ENCODE assay signal across 8 cellular contexts in genomic region chr2:232697807-232698110, GRCh38. TPM values are rescaled to one million over a fixed set of nuclear protein-coding genes. Genes with fewer than 3 reads are reported as not detected.
DNase-seq lines count a peak whose midpoint lies in the region; ATAC-seq and TF ChIP-seq lines count a peak whose summit lies in the region.

No MANE protein-coding gene starts in this region.

- H3K4me3 ChIP-seq in GM06990 (replicated peaks; ENCODE audit: low read depth, low read length), result peak overlapping the region; percentile 84
- peak overlapping the region; percentile 83 for H3K4me3 ChIP-seq in hepatocyte
- H3K4me3 ChIP-seq in spleen, result peak overlapping the region; percentile 75 to 98 (median 90)

- peak overlapping the region; percentile 96 to 99 for H3K4me3 Mint-ChIP-seq in activated T-cell treated with anti-CD3 and anti-CD28 coated beads, Interleukin-2, amount 50 U/mL, for 72 hours

- TF ChIP-seq CTCF in GM06990 (IDR thresholded peaks at IDR 0.05; ENCODE audit: insufficient read depth, low read length, poor library complexity, severe bottlenecking) (no peak), hepatocyte (IDR thresholded peaks at IDR 0.05; ENCODE audit: poor library complexity) (no peak), spleen (IDR thresholded peaks at IDR 0.05 in 8 of 11, conservative IDR thresholded peaks at IDR 0.05 in 3 of 11) (no peak)

- no peaks in the 10 kb centered on the region for H3K36me3 ChIP-seq in GM06990 (ENCODE audit: control insufficient read depth, insufficient read depth, low read length)
- no peaks in the 10 kb centered on the region for H3K36me3 ChIP-seq in hepatocyte (replicated peaks; ENCODE audit: insufficient read depth, low read depth)
- peaks cover 0 to 15% (median 2%) of the 10 kb centered on the region in 6 donors for H3K36me3 ChIP-seq in spleen

- no peaks in the 10 kb centered on the region for H3K27me3 Mint-ChIP-seq in activated T-cell treated with anti-CD3 and anti-CD28 coated beads, Interleukin-2, amount 50 U/mL, for 72 hours (ENCODE audit: low read depth)

- WGBS in hepatocyte (ENCODE audit: low lambda C conversion rate, missing lambda C conversion rate), result under 1% methylated on average over 11 of the region's 11 CpGs
- 0% methylated on average over 7 to 11 of the region's 11 CpGs for WGBS in spleen, 5 donors

- ATAC-seq in HG02943 (IDR thresholded peaks at IDR 0.05; ENCODE audit: low read depth, unreplicated experiment), result peak; percentile 27
- ATAC-seq in activated T-cell treated with anti-CD3 and anti-CD28 coated beads, Interleukin-2, amount 50 U/mL, for 72 hours (replicated peaks in 1 of 2), result no peak
- no peak for ATAC-seq in HG03097 (IDR thresholded peaks at IDR 0.05; ENCODE audit: low FRiP score, unreplicated experiment)
- ATAC-seq in GM18519 (IDR thresholded peaks at IDR 0.05; ENCODE audit: low FRiP score, unreplicated experiment), result no peak

- intact Hi-C loops in spleen (cut with DNase I; ENCODE audit: low total_unique reads), result no loop called here

- peaks cover 29% of the 10 kb centered on the region for H3K4me1 Mint-ChIP-seq in activated T-cell treated with anti-CD3 and anti-CD28 coated beads, Interleukin-2, amount 50 U/mL, for 72 hours (ENCODE audit: low read depth)

- peak overlapping the region; percentile 96 for H3K27ac Mint-ChIP-seq in activated T-cell treated with anti-CD3 and anti-CD28 coated beads, Interleukin-2, amount 50 U/mL, for 72 hours

- peaks cover 18% of the 10 kb centered on the region for H3K4me1 ChIP-seq in hepatocyte (ENCODE audit: insufficient read depth)
- H3K4me1 ChIP-seq in spleen, result peaks cover 22 to 59% (median 47%) of the 10 kb centered on the region in 6 donors

- no peak for DNase-seq in GM06990 (ENCODE audit: extremely low read depth, insufficient read length)
- DNase-seq in activated T-cell treated with anti-CD3 and anti-CD28 coated beads, Interleukin-2, amount 50 U/mL, for 72 hours, result peak in 1 of 2 donors; percentile 33
- no peak for DNase-seq in hepatocyte (ENCODE audit: low spot score)
- no peak for DNase-seq in spleen
- no peak for DNase-seq in COR-L47 (lab: John Stamatoyannopoulos, UW)

- no peaks in the 10 kb centered on the region for H3K9me2 ChIP-seq in hepatocyte (replicated peaks; ENCODE audit: insufficient read depth)

- H3K79me2 ChIP-seq in hepatocyte, result peaks cover 52% of the 10 kb centered on the region

- peaks cover 3 to 12% of the 10 kb centered on the region in 2 donors for H3K36me3 Mint-ChIP-seq in activated T-cell treated with anti-CD3 and anti-CD28 coated beads, Interleukin-2, amount 50 U/mL, for 72 hours (ENCODE audit: insufficient read depth in 2 of 2)

- no peak for TF ChIP-seq POLR2A in spleen (IDR thresholded peaks at IDR 0.05)

- H3K27ac ChIP-seq in hepatocyte, result peak overlapping the region; percentile 95
- H3K27ac ChIP-seq in spleen, result peak overlapping the region; percentile 78 to 97 (median 94)

- peaks cover 46% of the 10 kb centered on the region for H4K20me1 ChIP-seq in hepatocyte (ENCODE audit: insufficient read depth, poor library complexity, severe bottlenecking)

- H3K9me3 ChIP-seq in hepatocyte (ENCODE audit: low read depth), result no peaks in the 10 kb centered on the region
- H3K9me3 ChIP-seq in spleen, result peaks cover 0 to 5% (median 0%) of the 10 kb centered on the region in 8 donors

- H3K27me3 ChIP-seq in GM06990 (replicated peaks; ENCODE audit: control insufficient read depth, insufficient read depth, low read length), result no peaks in the 10 kb centered on the region
- H3K27me3 ChIP-seq in hepatocyte, result no peaks in the 10 kb centered on the region
- no peaks in the 10 kb centered on the region for H3K27me3 ChIP-seq in spleen (replicated peaks in 1 of 7)

- H3K4me2 ChIP-seq in hepatocyte, result peak overlapping the region; percentile 89

- peaks cover 0 to 2% of the 10 kb centered on the region in 2 donors for H3K9me3 Mint-ChIP-seq in activated T-cell treated with anti-CD3 and anti-CD28 coated beads, Interleukin-2, amount 50 U/mL, for 72 hours

- peak overlapping the region; percentile 83 for H2AFZ ChIP-seq in hepatocyte

RNA-seq across cellular contexts. Expression of gene GIGYF2, which starts 0.6 kb away (rescaled TPM):
- total RNA-seq in activated T-cell treated with anti-CD3 and anti-CD28 coated beads, Interleukin-2, amount 50 U/mL, for 72 hours, result 10 to 100 TPM; 61.2 to 62.7 TPM
- total RNA-seq in hepatocyte, result 63.6 and 69.4 TPM in 2 replicates
- 28.3 and 29.8 TPM in 2 replicates for polyA plus RNA-seq in hepatocyte
- total RNA-seq in spleen, result 100 to 1,000 TPM in 3 of 7 donors, 10 to 100 TPM in 4; 73.0 to 116 (median 100.0) TPM
- 10 to 100 TPM in 1 of 3 donors, 1 to 10 TPM in 2; 7.3 to 18.5 (median 9.2) TPM for polyA plus RNA-seq in spleen
